22 cellular contexts compared by ENCODE assay signal in the genomic region with DNA sequence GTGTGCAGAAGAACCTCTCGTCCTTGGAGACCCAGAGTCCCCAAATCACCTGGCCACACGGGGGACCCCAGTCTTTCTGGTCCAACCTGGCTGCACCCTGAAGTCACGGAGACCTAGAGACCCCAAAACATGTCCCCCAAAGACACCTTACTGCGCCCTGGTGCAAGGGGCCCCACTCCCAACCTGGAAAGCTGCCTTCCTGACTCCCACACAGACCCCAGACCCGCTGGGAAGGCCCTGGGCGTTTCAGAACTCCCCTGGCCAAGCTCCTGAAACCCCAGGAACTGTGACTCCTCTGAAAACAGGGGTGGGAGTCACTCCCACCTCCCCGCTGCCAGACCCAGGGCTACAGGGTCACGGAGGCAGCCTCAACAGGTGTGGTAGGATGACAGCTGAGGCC. TPM values are rescaled to one million over a fixed set of nuclear protein-coding genes. Genes with fewer than 3 reads are reported as not detected.
DNase-seq lines count a peak whose midpoint lies in the region; ATAC-seq and TF ChIP-seq lines count a peak whose summit lies in the region.
"Had no signal": no experiment of that assay in that cellular context is flagged by ENCODE, and none has a peak within 500 bp of the region (broad histone marks: within the 10 kb centered on the region; RNA-seq: fewer than 3 reads in every experiment).

No MANE protein-coding gene starts in this region.

- H3K36me3 Mint-ChIP-seq in Calu3 (ENCODE audit: insufficient read depth, unreplicated experiment) (no peaks in the 10 kb centered on the region), HFFc6 (ENCODE audit: low read depth) (peaks cover 45% of the 10 kb centered on the region), osteocyte (ENCODE audit: unreplicated experiment) (no peaks in the 10 kb centered on the region)
- H3K36me3 Mint-ChIP-seq: CD14-positive monocyte had no signal

- H3K27me3 Mint-ChIP-seq in Calu3 (ENCODE audit: unreplicated experiment) (no peaks in the 10 kb centered on the region), HFFc6 (ENCODE audit: insufficient read depth) (peaks cover 12% of the 10 kb centered on the region), osteocyte (ENCODE audit: unreplicated experiment) (peaks cover 22% of the 10 kb centered on the region)

- H3K4me1 Mint-ChIP-seq in Calu3 (ENCODE audit: low read depth, unreplicated experiment) (no peaks in the 10 kb centered on the region), HFFc6 (ENCODE audit: low read depth) (peaks cover 34% of the 10 kb centered on the region), osteocyte (ENCODE audit: unreplicated experiment) (no peaks in the 10 kb centered on the region)
- H3K4me1 Mint-ChIP-seq: CD14-positive monocyte had no signal

- DNase-seq in Calu3 (no peak), HFFc6 (no peak), islet precursor cell (peak; percentile 13), osteocyte (ENCODE audit: extremely low spot score, unreplicated experiment) (peak; percentile 77), DMS79 treated with DMSO at 0.1 percent for 48 hours (lab: John Stamatoyannopoulos, UW) (no peak), GM10266 (ENCODE audit: extremely low spot score) (no peak)
- DNase-seq: H9; KBM-7; MM.1S; NCI-H1092 treated with DMSO at 0.1 percent for 48 hours; NCI-H2081; NCI-H2171; NCI-H345; NCI-H524; NCI-H774; NK-92 treated with Interleukin-12 subunit alpha and Interleukin-12 subunit beta, amount 100 ng/mL, for 24 hours; SJCRH30 had no signal

- BruUV-seq in Calu3 (replicated peaks; lab: Mats Ljungman, UMichigan), result no TSS peak

- H3K9me3 Mint-ChIP-seq in Calu3 (ENCODE audit: low read depth, unreplicated experiment) (peaks cover 21% of the 10 kb centered on the region), HFFc6 (peaks cover 4% of the 10 kb centered on the region; the same call in 1 of the 2 replicates), osteocyte (ENCODE audit: unreplicated experiment) (no peaks in the 10 kb centered on the region)

- H3K4me3 Mint-ChIP-seq in Calu3 (ENCODE audit: low read depth, unreplicated experiment) (no peak overlapping the region), HFFc6 (peak overlapping the region; percentile 41), osteocyte (ENCODE audit: unreplicated experiment) (no peak overlapping the region)
- H3K4me3 Mint-ChIP-seq: B cell had no signal

- intact Hi-C loops in Calu3 (cut with micrococcal nuclease; ENCODE audit: unreplicated experiment), result no loop called here

- TF ChIP-seq CTCF in Calu3 (IDR thresholded peaks at IDR 0.05; ENCODE audit: unreplicated experiment) (no peak), HFFc6 (IDR thresholded peaks at IDR 0.05) (no peak), osteocyte (IDR thresholded peaks at IDR 0.05) (no peak), GM10266 (IDR thresholded peaks at IDR 0.05; ENCODE audit: control insufficient read depth, insufficient read depth, low read depth, missing control alignments) (no peak)

- no peak for ATAC-seq in HG02981 (IDR thresholded peaks at IDR 0.05; ENCODE audit: unreplicated experiment)
- ATAC-seq: Panc1 had no signal

- H3K27ac Mint-ChIP-seq in Calu3 (ENCODE audit: unreplicated experiment), result peak overlapping the region; percentile 33
- no peak overlapping the region for H3K27ac Mint-ChIP-seq in HFFc6
- no peak overlapping the region for H3K27ac Mint-ChIP-seq in osteocyte (ENCODE audit: unreplicated experiment)
- H3K27ac Mint-ChIP-seq: B cell, CD14-positive monocyte, H9 had no signal

- CTCF ChIA-PET in Calu3 (lab: Charles Lee), result no interaction called here

RNA-seq across cellular contexts. Expression of a gene that starts 12.7 kb away (rescaled TPM):
- not detected in 2 replicates for total RNA-seq in Calu3 (2022)
- total RNA-seq in HFFc6 (2021; fragmentation: NEBNext Ultra II Directional; extraction: Animal tissue kit (Norgen Biotek cat#: 25700)), result 10 to 100 TPM; 27.1 to 41.8 (median 28.6) TPM
- 0.21 TPM in 1 of 2 replicates, not detected in the other for total RNA-seq in osteocyte
- total RNA-seq: B cell, HT1080, SJCRH30 had no signal

Comparison
In these comparisons a context has a peak if more than half of its experiments do, and no peak if none do; other contexts are left out.
1. DNase-seq: peak in islet precursor cell (single experiment) and osteocyte (single experiment); none in Calu3 (single experiment), HFFc6 (single experiment), DMS79 treated with DMSO at 0.1 percent for 48 hours (single experiment) and GM10266 (single experiment).
2. RNA of a gene that starts 12.7 kb away (total RNA-seq): 27.1 to 41.8 TPM in HFFc6; 0.21 TPM in osteocyte and not detected in Calu3; every median in the first group is over 10 times any median in the second.